In genomic region chr5:15254607-15255006, GRCh38 we compare ENCODE assay signal across 19 cellular contexts.
A peak's percentile ranks its signal among the peaks of the same experiment; 100 is the strongest.
DNase-seq lines count a peak whose midpoint lies in the region; ATAC-seq and TF ChIP-seq lines count a peak whose summit lies in the region.
"Had no signal": no experiment of that assay in that cellular context is flagged by ENCODE, and none has a peak within 500 bp of the region (broad histone marks: within the 10 kb centered on the region; RNA-seq: fewer than 3 reads in every experiment).

No MANE protein-coding gene starts in this region.

- no peaks in the 10 kb centered on the region for H3K27me3 Mint-ChIP-seq in GM23338 (ENCODE audit: insufficient read depth, low read depth, poor library complexity)
- no peaks in the 10 kb centered on the region for H3K27me3 Mint-ChIP-seq in activated CD8-positive, alpha-beta memory T cell treated with anti-CD3 and anti-CD28 coated beads, Interleukin-2, amount 10 ng/mL, durations not matched to agents 7 days and 5 days
- H3K27me3 Mint-ChIP-seq: CD4-positive, CD25-positive, alpha-beta regulatory T cell had no signal

- no peaks in the 10 kb centered on the region for H3K4me1 ChIP-seq in GM23338 (ENCODE audit: insufficient read depth)

- ATAC-seq in GM23338, result no peak
- ATAC-seq in activated CD8-positive, alpha-beta memory T cell treated with anti-CD3 and anti-CD28 coated beads, Interleukin-2, amount 10 ng/mL, durations not matched to agents 7 days and 5 days, result no peak
- ATAC-seq: HepG2, Right ventricle myocardium inferior had no signal

- H3K79me2 ChIP-seq in GM23338 (replicated peaks; ENCODE audit: insufficient read depth), result no peaks in the 10 kb centered on the region

- no peak overlapping the region for H3K27ac ChIP-seq in GM23338 (ENCODE audit: low read depth)

- peaks cover 10% of the 10 kb centered on the region; the same call in 1 of the 2 replicates for H3K9me2 ChIP-seq in GM23338 (ENCODE audit: insufficient read depth)

- TF ChIP-seq CTCF in fibroblast of pulmonary artery (IDR thresholded peaks at IDR 0.05; ENCODE audit: low read length, missing control alignments) (no peak), GM23338 (conservative IDR thresholded peaks at IDR 0.05; ENCODE audit: low read depth in 2 of 2) (no peak)

- H3K36me3 ChIP-seq in GM23338 (ENCODE audit: insufficient read depth), result no peaks in the 10 kb centered on the region

- H3K36me3 Mint-ChIP-seq in GM23338 (ENCODE audit: low read depth), result no peaks in the 10 kb centered on the region
- no peaks in the 10 kb centered on the region for H3K36me3 Mint-ChIP-seq in activated CD8-positive, alpha-beta memory T cell treated with anti-CD3 and anti-CD28 coated beads, Interleukin-2, amount 10 ng/mL, durations not matched to agents 7 days and 5 days
- H3K36me3 Mint-ChIP-seq: CD4-positive, CD25-positive, alpha-beta regulatory T cell had no signal

- H3K27ac Mint-ChIP-seq in GM23338, result no peak overlapping the region
- H3K27ac Mint-ChIP-seq in activated CD8-positive, alpha-beta memory T cell treated with anti-CD3 and anti-CD28 coated beads, Interleukin-2, amount 10 ng/mL, durations not matched to agents 7 days and 5 days, result no peak overlapping the region
- H3K27ac Mint-ChIP-seq: CD4-positive, CD25-positive, alpha-beta regulatory T cell had no signal

- H3F3A ChIP-seq in GM23338 (replicated peaks; ENCODE audit: low read depth), result no peaks in the 10 kb centered on the region

- DNase-seq in AG08395 (ENCODE audit: low spot score), result peak; percentile 14
- DNase-seq in HCEC 1CT, result peak; percentile 14
- DNase-seq in NOMO-1 (lab: John Stamatoyannopoulos, UW; ENCODE audit: unreplicated experiment in 2 of 2), result peak; percentile 76 to 79
- DNase-seq in fibroblast of pulmonary artery (ENCODE audit: low read depth), result peak; percentile 82
- DNase-seq in stimulated activated CD4-positive, alpha-beta T cell treated with anti-CD3 and anti-CD28 coated beads, Interleukin-12 subunit alpha, Interleukin-12 subunit beta, amount 100 ng/mL, for 4 hours, result no peak
- DNase-seq in GM23338 (ENCODE audit: low spot score), result no peak
- no peak for DNase-seq in OCI-M2 (lab: John Stamatoyannopoulos, UW; ENCODE audit: unreplicated experiment)
- DNase-seq in activated CD8-positive, alpha-beta memory T cell treated with anti-CD3 and anti-CD28 coated beads, Interleukin-2, amount 10 ng/mL, durations not matched to agents 7 days and 5 days, result no peak
- DNase-seq: AML-193; Calu3; CD4-positive, CD25-positive, alpha-beta regulatory T cell; DMS79; MM.1S; NCI-H1436; NCI-H2227 treated with DMSO at 0.1 percent for 48 hours; NCI-H526; NK-92 treated with Interleukin-12 subunit alpha and Interleukin-12 subunit beta, amount 100 ng/mL, for 24 hours had no signal

- H2AFZ ChIP-seq in GM23338, result no peak overlapping the region

- H3K4me2 ChIP-seq in GM23338, result no peak overlapping the region

- H4K20me1 ChIP-seq in GM23338 (replicated peaks; ENCODE audit: insufficient read depth), result no peaks in the 10 kb centered on the region

- H3K4me3 Mint-ChIP-seq in GM23338, result no peak overlapping the region
- H3K4me3 Mint-ChIP-seq in activated CD8-positive, alpha-beta memory T cell treated with anti-CD3 and anti-CD28 coated beads, Interleukin-2, amount 10 ng/mL, durations not matched to agents 7 days and 5 days, result no peak overlapping the region
- H3K4me3 Mint-ChIP-seq: CD4-positive, CD25-positive, alpha-beta regulatory T cell had no signal

- no peaks in the 10 kb centered on the region for H3K4me1 Mint-ChIP-seq in GM23338
- no peaks in the 10 kb centered on the region for H3K4me1 Mint-ChIP-seq in activated CD8-positive, alpha-beta memory T cell treated with anti-CD3 and anti-CD28 coated beads, Interleukin-2, amount 10 ng/mL, durations not matched to agents 7 days and 5 days
- H3K4me1 Mint-ChIP-seq: CD4-positive, CD25-positive, alpha-beta regulatory T cell had no signal

- CTCF ChIA-PET in activated CD8-positive, alpha-beta memory T cell treated with anti-CD3 and anti-CD28 coated beads, Interleukin-2, amount 10 ng/mL, durations not matched to agents 7 days and 5 days (lab: Charles Lee), result no interaction called here

- H3K27me3 ChIP-seq in GM23338 (ENCODE audit: insufficient read depth), result no peaks in the 10 kb centered on the region

- no peaks in the 10 kb centered on the region; the same call in 2 of the 3 replicates for H3K9me3 Mint-ChIP-seq in GM23338
- no peaks in the 10 kb centered on the region for H3K9me3 Mint-ChIP-seq in activated CD8-positive, alpha-beta memory T cell treated with anti-CD3 and anti-CD28 coated beads, Interleukin-2, amount 10 ng/mL, durations not matched to agents 7 days and 5 days (ENCODE audit: low read depth)

- no peak overlapping the region for H3K4me3 ChIP-seq in fibroblast of pulmonary artery (replicated peaks; ENCODE audit: low read depth, low read length)
- no peak overlapping the region for H3K4me3 ChIP-seq in GM23338

TF ChIP-seq in GM23338, 12 proteins besides CTCF, POLR2A, EP300 and RAD21:
- no peak for TF ChIP-seq ZNF114 (CRISPR knock-in tag; IDR thresholded peaks at IDR 0.05)
- TF ChIP-seq CREB1 (CRISPR knock-in tag; IDR thresholded peaks at IDR 0.05; ENCODE audit: low read depth), result no peak
- no peak for TF ChIP-seq NANOG (IDR thresholded peaks at IDR 0.05; ENCODE audit: borderline replicate concordance)
- no peak for TF ChIP-seq ZNF331 (CRISPR knock-in tag; IDR thresholded peaks at IDR 0.05; ENCODE audit: low read depth)
- no peak for TF ChIP-seq JUNB (IDR thresholded peaks at IDR 0.05; ENCODE audit: unreplicated experiment)
- TF ChIP-seq, protein P1, sequence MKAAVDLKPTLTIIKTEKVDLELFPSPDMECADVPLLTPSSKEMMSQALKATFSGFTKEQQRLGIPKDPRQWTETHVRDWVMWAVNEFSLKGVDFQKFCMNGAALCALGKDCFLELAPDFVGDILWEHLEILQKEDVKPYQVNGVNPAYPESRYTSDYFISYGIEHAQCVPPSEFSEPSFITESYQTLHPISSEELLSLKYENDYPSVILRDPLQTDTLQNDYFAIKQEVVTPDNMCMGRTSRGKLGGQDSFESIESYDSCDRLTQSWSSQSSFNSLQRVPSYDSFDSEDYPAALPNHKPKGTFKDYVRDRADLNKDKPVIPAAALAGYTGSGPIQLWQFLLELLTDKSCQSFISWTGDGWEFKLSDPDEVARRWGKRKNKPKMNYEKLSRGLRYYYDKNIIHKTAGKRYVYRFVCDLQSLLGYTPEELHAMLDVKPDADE (IDR thresholded peaks at IDR 0.05), result no peak
- TF ChIP-seq EZH2 (IDR thresholded peaks at IDR 0.05; ENCODE audit: low read depth, unreplicated experiment), result no peak
- no peak for TF ChIP-seq POLR2AphosphoS5 (IDR thresholded peaks at IDR 0.05; ENCODE audit: low read depth)
TF ChIP-seq in GM23338: peak in this region for 0.

Comparison
In these comparisons a context has a peak if more than half of its experiments do, and no peak if none do; other contexts are left out.
1. DNase-seq: peak in AG08395 (single experiment), HCEC 1CT (single experiment), NOMO-1 (2 of 2) and fibroblast of pulmonary artery (single experiment); none in stimulated activated CD4-positive, alpha-beta T cell treated with anti-CD3 and anti-CD28 coated beads, Interleukin-12 subunit alpha, Interleukin-12 subunit beta, amount 100 ng/mL, for 4 hours (single experiment), GM23338 (single experiment), OCI-M2 (single experiment) and activated CD8-positive, alpha-beta memory T cell treated with anti-CD3 and anti-CD28 coated beads, Interleukin-2, amount 10 ng/mL, durations not matched to agents 7 days and 5 days (single experiment).